ENCODE assay signal across 12 cellular contexts in the genomic region with DNA sequence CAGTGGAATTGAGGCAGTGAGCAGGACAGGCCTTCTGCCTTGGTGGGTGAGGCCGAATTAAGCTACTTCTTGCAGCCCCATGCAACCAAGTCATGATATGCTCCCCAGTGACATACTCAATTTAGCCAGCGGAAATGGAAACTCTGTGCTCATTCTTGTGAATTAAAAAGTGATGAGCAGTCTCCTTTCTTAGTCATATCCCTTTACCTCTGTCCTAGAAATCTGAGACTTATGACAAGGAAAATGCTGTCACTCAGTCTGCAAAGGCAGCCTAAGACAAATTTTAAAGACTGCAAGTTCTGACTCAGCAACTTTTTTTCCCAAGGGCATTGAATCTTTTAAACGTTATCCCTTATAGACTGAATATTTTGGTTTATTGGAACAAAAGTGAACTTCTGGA.
A peak's percentile ranks its signal among the peaks of the same experiment; 100 is the strongest.
DNase-seq lines count a peak whose midpoint lies in the region; ATAC-seq, FAIRE-seq and TF ChIP-seq lines count a peak whose summit lies in the region.
"Had no signal": no experiment of that assay in that cellular context is flagged by ENCODE, and none has a peak within 500 bp of the region (broad histone marks: within the 10 kb centered on the region; RNA-seq: fewer than 3 reads in every experiment).

No MANE protein-coding gene starts in this region.

- TF ChIP-seq RAD21 in IMR-90 (IDR thresholded peaks at IDR 0.05; ENCODE audit: low read length), result no peak

- H3K4ac ChIP-seq in IMR-90 (ENCODE audit: low read depth, low read length) (peak overlapping the region; percentile 68), mesenchymal stem cell (ENCODE audit: low read depth in 1 of 2, low read length in 2 of 2) (no peak overlapping the region)

- H4K91ac ChIP-seq in IMR-90 (ENCODE audit: insufficient read depth, low read depth, low read length) (no peak overlapping the region), mesenchymal stem cell (ENCODE audit: low read length) (no peak overlapping the region)

- BruUV-seq in IMR-90 (replicated peaks; lab: Mats Ljungman, UMichigan), result no TSS peak

- H3K9me3 ChIP-seq in IMR-90 (ENCODE audit: control insufficient read depth, insufficient read depth, low read length) (no peaks in the 10 kb centered on the region), mesenchymal stem cell (ENCODE audit: control insufficient read depth, low read length) (no peaks in the 10 kb centered on the region)

- TF ChIP-seq POLR2A in IMR-90 (IDR thresholded peaks at IDR 0.05; ENCODE audit: low read depth, low read length), result no peak
- no peak for TF ChIP-seq POLR2A in GM12892 (IDR thresholded peaks at IDR 0.05; ENCODE audit: low read depth, low read length)

- H2BK15ac ChIP-seq in IMR-90 (ENCODE audit: low read depth, low read length), result no peak overlapping the region
- H2BK15ac ChIP-seq in mesenchymal stem cell (ENCODE audit: low read depth, poor library complexity, severe bottlenecking), result no peak overlapping the region

- H3K4me1 ChIP-seq in IMR-90 (ENCODE audit: control insufficient read depth, insufficient read depth, low read length) (peaks cover 12% of the 10 kb centered on the region), mesenchymal stem cell (ENCODE audit: control insufficient read depth, insufficient read depth, low read depth, low read length) (peaks cover 16% of the 10 kb centered on the region)

- H3K9me1 ChIP-seq in IMR-90 (ENCODE audit: insufficient read depth, low read length), result peaks cover 10% of the 10 kb centered on the region

- no peak overlapping the region for H4K5ac ChIP-seq in IMR-90 (ENCODE audit: low read depth, low read length)

- H3K79me1 ChIP-seq in IMR-90 (ENCODE audit: low read depth in 1 of 2, low read length in 2 of 2), result no peaks in the 10 kb centered on the region
- H3K79me1 ChIP-seq in mesenchymal stem cell (replicated peaks; ENCODE audit: low read length, poor library complexity, severe bottlenecking), result no peaks in the 10 kb centered on the region

- no peak overlapping the region for H3K4me3 ChIP-seq in AG10803 (ENCODE audit: low read length)
- H3K4me3 ChIP-seq in IMR-90 (ENCODE audit: insufficient read depth, low read depth, low read length), result no peak overlapping the region
- no peak overlapping the region for H3K4me3 ChIP-seq in brain microvascular endothelial cell (ENCODE audit: low read depth, low read length)
- peak overlapping the region in 1 of 2 experiments; percentile 50 for H3K4me3 ChIP-seq in mesenchymal stem cell (ENCODE audit: insufficient read depth in 1 of 2, low read depth in 1 of 2, low read length in 2 of 2)

- H3K36me3 ChIP-seq in IMR-90 (ENCODE audit: control insufficient read depth, insufficient read depth, low read length) (no peaks in the 10 kb centered on the region), brain microvascular endothelial cell (replicated peaks) (no peaks in the 10 kb centered on the region), mesenchymal stem cell (ENCODE audit: control insufficient read depth in 1 of 2, insufficient read depth in 2 of 2, low read depth in 1 of 2, low read length in 2 of 2) (no peaks in the 10 kb centered on the region)

- H2BK5ac ChIP-seq in IMR-90 (ENCODE audit: low read depth, low read length, poor library complexity, severe bottlenecking) (peak overlapping the region; percentile 53), mesenchymal stem cell (ENCODE audit: low read depth, low read length, poor library complexity, severe bottlenecking) (no peak overlapping the region)

- DNase-seq in AG10803 (ENCODE audit: low read depth), result peak; percentile 64
- DNase-seq in IMR-90, result peak; percentile 43
- peak; percentile 44 for DNase-seq in brain microvascular endothelial cell
- peak; percentile 61 for DNase-seq in mesenchymal stem cell
- no peak for DNase-seq in head of caudate nucleus
- DNase-seq in GM12892 (ENCODE audit: insufficient read length), result no peak
- no peak for DNase-seq in T-helper 1 cell
- DNase-seq in SHP77 treated with DMSO at 0.1 percent for 48 hours (lab: John Stamatoyannopoulos, UW), result no peak
- DNase-seq: activated T-cell treated with anti-CD3 and anti-CD28 coated beads, Interleukin-2, amount 50 U/mL, for 72 hours; CD4-positive, CD25-positive, alpha-beta regulatory T cell; NCI-H1694; stimulated activated naive B cell treated with anti-CD40 and anti-IgM and Interleukin-4, amounts not matched to agents 10 μg/mL and 1 μg/mL and 100 μg/mL, for 72 hours had no signal

- H3K4me2 ChIP-seq in IMR-90 (ENCODE audit: low read depth, low read length) (no peak overlapping the region), mesenchymal stem cell (ENCODE audit: low read length, poor library complexity, severe bottlenecking) (no peak overlapping the region)

- TF ChIP-seq CTCF in AG10803 (conservative IDR thresholded peaks at IDR 0.05; ENCODE audit: low read length) (no peak), IMR-90 (conservative IDR thresholded peaks at IDR 0.05; ENCODE audit: low read depth, low read length) (no peak), brain microvascular endothelial cell (IDR thresholded peaks at IDR 0.05; ENCODE audit: low read depth, low read length, missing control alignments) (no peak)

- H2AFZ ChIP-seq in IMR-90 (replicated peaks; ENCODE audit: low read length, poor library complexity), result peak overlapping the region; percentile 4
- H2AFZ ChIP-seq in mesenchymal stem cell (ENCODE audit: low read depth, low read length), result no peak overlapping the region

- H3K9ac ChIP-seq in IMR-90 (ENCODE audit: low read depth, low read length) (no peak overlapping the region), mesenchymal stem cell (ENCODE audit: low read length) (peak overlapping the region; percentile 84)

- H4K8ac ChIP-seq in IMR-90 (ENCODE audit: low read depth in 2 of 2, low read length in 2 of 2), result peak overlapping the region in 1 of 2 experiments; percentile 61; a peak in 1 of 4 replicates
- no peak overlapping the region for H4K8ac ChIP-seq in mesenchymal stem cell (ENCODE audit: low read length)

- peak overlapping the region; percentile 65 for H2AK5ac ChIP-seq in IMR-90 (ENCODE audit: low read depth, low read length)
- no peak overlapping the region for H2AK5ac ChIP-seq in mesenchymal stem cell (ENCODE audit: low read length, severe bottlenecking)

- dilution Hi-C loops in IMR-90 (cut with HindIII; ENCODE audit: low sequenced_read_pairs, unreplicated experiment), result no loop called here

- no CpG with 5 or more reads among the region's 3 CpGs for WGBS in IMR-90 (ENCODE audit: extremely low coverage in 2 of 2, insufficient read length in 1 of 2), 2 experiments
- 69% methylated on average over 2 of the region's 3 CpGs for WGBS in mesenchymal stem cell

- H3K56ac ChIP-seq in IMR-90 (ENCODE audit: extremely low read depth, insufficient read depth, low read length), result no peak overlapping the region

- H2AK9ac ChIP-seq in IMR-90 (replicated peaks; ENCODE audit: low read depth, low read length, poor library complexity), result no peak overlapping the region

- in situ Hi-C loops in IMR-90 (cut with MboI; ENCODE audit: low sequenced_read_pairs) (no loop called here), brain microvascular endothelial cell (cut with HindIII; ENCODE audit: low pct_ligation_motif_present, low sequenced_read_pairs) (no loop called here)

- H2BK12ac ChIP-seq in mesenchymal stem cell (ENCODE audit: low read length in 2 of 2), result no peak overlapping the region

- H2BK120ac ChIP-seq in IMR-90 (ENCODE audit: low read depth, low read length), result peak overlapping the region; percentile 39; the same call in 1 of the 2 replicates
- no peak overlapping the region for H2BK120ac ChIP-seq in mesenchymal stem cell (ENCODE audit: low read depth, low read length)

- no peak for ATAC-seq in IMR-90 (ENCODE audit: low read depth)
- ATAC-seq: stimulated activated naive B cell treated with anti-CD40 and anti-IgM and Interleukin-4, amounts not matched to agents 10 μg/mL and 1 μg/mL and 100 μg/mL, for 72 hours had no signal

- POLR2A ChIA-PET in IMR-90 (lab: Charles Lee; ENCODE audit: unreplicated experiment), result no interaction called here

- H3K27ac ChIP-seq in IMR-90 (ENCODE audit: insufficient read depth, low read length) (no peak overlapping the region), brain microvascular endothelial cell (no peak overlapping the region), mesenchymal stem cell (ENCODE audit: low read length, poor library complexity, severe bottlenecking) (no peak overlapping the region)

- intact Hi-C loops in IMR-90 (cut with micrococcal nuclease) (no loop called here), head of caudate nucleus (cut with DNase I) (no loop called here)

- H3K23ac ChIP-seq in IMR-90 (ENCODE audit: low read depth, low read length), result no peak overlapping the region
- H3K23ac ChIP-seq in mesenchymal stem cell (ENCODE audit: low read length in 2 of 2), result no peak overlapping the region

- CTCF ChIA-PET in IMR-90 (lab: Yijun Ruan, JAX), result no interaction called here

- H3K18ac ChIP-seq in IMR-90 (ENCODE audit: low read depth, low read length), result no peak overlapping the region
- peak overlapping the region in 1 of 2 experiments; percentile 7 for H3K18ac ChIP-seq in mesenchymal stem cell (ENCODE audit: low read depth in 1 of 2, low read length in 2 of 2)

- peak overlapping the region; percentile 16; the same call in 1 of the 2 replicates for H2BK20ac ChIP-seq in IMR-90 (ENCODE audit: low read depth, low read length)

- no peaks in the 10 kb centered on the region for H4K20me1 ChIP-seq in IMR-90 (ENCODE audit: insufficient read depth, low read length)

- H3K14ac ChIP-seq in IMR-90 (replicated peaks; ENCODE audit: low read depth, low read length) (no peak overlapping the region; the same call in 1 of the 2 replicates), mesenchymal stem cell (ENCODE audit: low read length in 2 of 2) (no peak overlapping the region)

- no peak for FAIRE-seq in GM12892 (lab: Jason Lieb, UNC)

- peaks cover 1% of the 10 kb centered on the region; the same call in 1 of the 2 replicates for H3K27me3 ChIP-seq in IMR-90 (ENCODE audit: control insufficient read depth, insufficient read depth, low read length)
- no peaks in the 10 kb centered on the region for H3K27me3 ChIP-seq in brain microvascular endothelial cell (replicated peaks)
- H3K27me3 ChIP-seq in mesenchymal stem cell (ENCODE audit: control insufficient read depth in 1 of 2, insufficient read depth in 1 of 2, low read length in 2 of 2), result no peaks in the 10 kb centered on the region

TF ChIP-seq in IMR-90, 13 proteins besides CTCF, POLR2A, EP300 and RAD21:
- TF ChIP-seq MAFK (IDR thresholded peaks at IDR 0.05; ENCODE audit: low read depth, low read length), result peak; percentile 89
- no peak for TF ChIP-seq NFE2L2 (IDR thresholded peaks at IDR 0.05; ENCODE audit: low read depth, low read length)

Comparison
In these comparisons a context has a peak if more than half of its experiments do, and no peak if none do; other contexts are left out.
1. DNase-seq: peak in AG10803 (single experiment), IMR-90 (single experiment), brain microvascular endothelial cell (single experiment) and mesenchymal stem cell (single experiment); none in head of caudate nucleus (0 of 42), GM12892 (single experiment), T-helper 1 cell (0 of 5) and SHP77 treated with DMSO at 0.1 percent for 48 hours (single experiment).